In the genomic region with DNA sequence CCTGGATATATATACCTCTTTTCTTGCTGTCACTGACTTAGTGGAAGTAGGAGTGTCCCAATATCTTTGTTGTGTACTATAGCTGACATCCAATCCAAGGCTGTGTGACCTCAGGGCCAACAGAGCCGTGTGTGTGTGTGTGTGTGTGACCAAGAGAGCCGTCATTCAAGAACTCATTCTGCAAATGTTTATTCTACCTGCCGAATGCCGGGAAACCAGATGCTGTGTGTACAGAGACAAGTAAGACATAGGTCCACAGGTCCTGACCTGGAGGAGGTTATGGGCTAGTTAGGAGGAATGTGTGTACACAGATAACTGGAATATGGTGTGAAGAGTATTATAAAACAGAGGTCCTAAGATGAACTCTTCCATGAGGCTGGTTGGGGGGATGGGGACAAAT, we compare ENCODE assay signal across 1 cellular context.
TF ChIP-seq lines count a peak whose summit lies in the region.

No MANE protein-coding gene starts in this region.

TF ChIP-seq in HepG2, 621 proteins besides CTCF, POLR2A, EP300 and RAD21 (continued from another document and continues in another):
- TF ChIP-seq, protein P1, sequence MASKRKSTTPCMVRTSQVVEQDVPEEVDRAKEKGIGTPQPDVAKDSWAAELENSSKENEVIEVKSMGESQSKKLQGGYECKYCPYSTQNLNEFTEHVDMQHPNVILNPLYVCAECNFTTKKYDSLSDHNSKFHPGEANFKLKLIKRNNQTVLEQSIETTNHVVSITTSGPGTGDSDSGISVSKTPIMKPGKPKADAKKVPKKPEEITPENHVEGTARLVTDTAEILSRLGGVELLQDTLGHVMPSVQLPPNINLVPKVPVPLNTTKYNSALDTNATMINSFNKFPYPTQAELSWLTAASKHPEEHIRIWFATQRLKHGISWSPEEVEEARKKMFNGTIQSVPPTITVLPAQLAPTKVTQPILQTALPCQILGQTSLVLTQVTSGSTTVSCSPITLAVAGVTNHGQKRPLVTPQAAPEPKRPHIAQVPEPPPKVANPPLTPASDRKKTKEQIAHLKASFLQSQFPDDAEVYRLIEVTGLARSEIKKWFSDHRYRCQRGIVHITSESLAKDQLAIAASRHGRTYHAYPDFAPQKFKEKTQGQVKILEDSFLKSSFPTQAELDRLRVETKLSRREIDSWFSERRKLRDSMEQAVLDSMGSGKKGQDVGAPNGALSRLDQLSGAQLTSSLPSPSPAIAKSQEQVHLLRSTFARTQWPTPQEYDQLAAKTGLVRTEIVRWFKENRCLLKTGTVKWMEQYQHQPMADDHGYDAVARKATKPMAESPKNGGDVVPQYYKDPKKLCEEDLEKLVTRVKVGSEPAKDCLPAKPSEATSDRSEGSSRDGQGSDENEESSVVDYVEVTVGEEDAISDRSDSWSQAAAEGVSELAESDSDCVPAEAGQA (IDR thresholded peaks at IDR 0.05; ENCODE audit: low read depth) = no peak
- TF ChIP-seq, protein P1 (CRISPR knock-in tag; IDR thresholded peaks at IDR 0.05; ENCODE audit: borderline replicate concordance) = no peak
- no peak for TF ChIP-seq SSRP1 (CRISPR knock-in tag; IDR thresholded peaks at IDR 0.05)
- TF ChIP-seq CEBPG (CRISPR knock-in tag; IDR thresholded peaks at IDR 0.05) = peak; percentile 36; the same call in 1 of the 2 replicates
- TF ChIP-seq TRIM24 (CRISPR knock-in tag; IDR thresholded peaks at IDR 0.05) = no peak
- TF ChIP-seq KDM6A (CRISPR knock-in tag; IDR thresholded peaks at IDR 0.05; ENCODE audit: low read depth) = peak; percentile 75
- peak; percentile 75 for TF ChIP-seq KAT8 (CRISPR knock-in tag; IDR thresholded peaks at IDR 0.05)
- TF ChIP-seq, protein P2, sequence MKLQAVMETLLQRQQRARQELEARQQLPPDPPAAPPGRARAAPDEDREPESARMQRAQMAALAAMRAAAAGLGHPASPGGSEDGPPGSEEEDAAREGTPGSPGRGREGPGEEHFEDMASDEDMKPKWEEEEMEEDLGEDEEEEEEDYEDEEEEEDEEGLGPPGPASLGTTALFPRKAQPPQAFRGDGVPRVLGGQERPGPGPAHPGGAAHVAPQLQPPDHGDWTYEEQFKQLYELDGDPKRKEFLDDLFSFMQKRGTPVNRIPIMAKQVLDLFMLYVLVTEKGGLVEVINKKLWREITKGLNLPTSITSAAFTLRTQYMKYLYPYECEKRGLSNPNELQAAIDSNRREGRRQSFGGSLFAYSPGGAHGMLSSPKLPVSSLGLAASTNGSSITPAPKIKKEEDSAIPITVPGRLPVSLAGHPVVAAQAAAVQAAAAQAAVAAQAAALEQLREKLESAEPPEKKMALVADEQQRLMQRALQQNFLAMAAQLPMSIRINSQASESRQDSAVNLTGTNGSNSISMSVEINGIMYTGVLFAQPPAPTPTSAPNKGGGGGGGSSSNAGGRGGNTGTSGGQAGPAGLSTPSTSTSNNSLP (IDR thresholded peaks at IDR 0.05; ENCODE audit: low read depth, low read length) = peak; percentile 62; the same call in 1 of the 2 replicates
- peak; percentile 87 for TF ChIP-seq BCL6 (CRISPR knock-in tag; IDR thresholded peaks at IDR 0.05)
- no peak for TF ChIP-seq PCBP1 (IDR thresholded peaks at IDR 0.05; ENCODE audit: borderline replicate concordance, low read depth, low read length)
- peak; percentile 53; the same call in 1 of the 2 replicates for TF ChIP-seq NFKBIZ (CRISPR knock-in tag; IDR thresholded peaks at IDR 0.05)
- peak; percentile 58; the same call in 1 of the 2 replicates for TF ChIP-seq SIX1 (CRISPR knock-in tag; IDR thresholded peaks at IDR 0.05; ENCODE audit: borderline replicate concordance)
- TF ChIP-seq, protein P3, sequence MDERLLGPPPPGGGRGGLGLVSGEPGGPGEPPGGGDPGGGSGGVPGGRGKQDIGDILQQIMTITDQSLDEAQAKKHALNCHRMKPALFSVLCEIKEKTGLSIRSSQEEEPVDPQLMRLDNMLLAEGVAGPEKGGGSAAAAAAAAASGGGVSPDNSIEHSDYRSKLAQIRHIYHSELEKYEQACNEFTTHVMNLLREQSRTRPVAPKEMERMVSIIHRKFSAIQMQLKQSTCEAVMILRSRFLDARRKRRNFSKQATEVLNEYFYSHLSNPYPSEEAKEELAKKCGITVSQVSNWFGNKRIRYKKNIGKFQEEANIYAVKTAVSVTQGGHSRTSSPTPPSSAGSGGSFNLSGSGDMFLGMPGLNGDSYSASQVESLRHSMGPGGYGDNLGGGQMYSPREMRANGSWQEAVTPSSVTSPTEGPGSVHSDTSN (CRISPR knock-in tag; IDR thresholded peaks at IDR 0.05) = peak; percentile 65; the same call in 1 of the 2 replicates
- peak; percentile 36 for TF ChIP-seq TBL1XR1 (IDR thresholded peaks at IDR 0.05; ENCODE audit: borderline replicate concordance, low read length, partially characterized antibody)
- TF ChIP-seq PITX1 (CRISPR knock-in tag; IDR thresholded peaks at IDR 0.05) = peak; percentile 72
- 0 out of 2 replicates have a peak, but pooled peaks have one; percentile 32 for TF ChIP-seq ZMYM4 (CRISPR knock-in tag; IDR thresholded peaks at IDR 0.05)
- TF ChIP-seq, protein P4, sequence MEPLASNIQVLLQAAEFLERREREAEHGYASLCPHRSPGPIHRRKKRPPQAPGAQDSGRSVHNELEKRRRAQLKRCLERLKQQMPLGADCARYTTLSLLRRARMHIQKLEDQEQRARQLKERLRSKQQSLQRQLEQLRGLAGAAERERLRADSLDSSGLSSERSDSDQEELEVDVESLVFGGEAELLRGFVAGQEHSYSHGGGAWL (CRISPR knock-in tag; IDR thresholded peaks at IDR 0.05) = no peak
- peak; percentile 91 for TF ChIP-seq NCOA2 (CRISPR knock-in tag; IDR thresholded peaks at IDR 0.05)
- no peak for TF ChIP-seq HOXA5 (CRISPR knock-in tag; IDR thresholded peaks at IDR 0.05)
- TF ChIP-seq, protein P5, sequence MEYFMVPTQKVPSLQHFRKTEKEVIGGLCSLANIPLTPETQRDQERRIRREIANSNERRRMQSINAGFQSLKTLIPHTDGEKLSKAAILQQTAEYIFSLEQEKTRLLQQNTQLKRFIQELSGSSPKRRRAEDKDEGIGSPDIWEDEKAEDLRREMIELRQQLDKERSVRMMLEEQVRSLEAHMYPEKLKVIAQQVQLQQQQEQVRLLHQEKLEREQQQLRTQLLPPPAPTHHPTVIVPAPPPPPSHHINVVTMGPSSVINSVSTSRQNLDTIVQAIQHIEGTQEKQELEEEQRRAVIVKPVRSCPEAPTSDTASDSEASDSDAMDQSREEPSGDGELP (IDR thresholded peaks at IDR 0.05; ENCODE audit: borderline replicate concordance, low read depth) = peak; percentile 65; the same call in 1 of the 2 replicates
- TF ChIP-seq RARA (CRISPR knock-in tag; IDR thresholded peaks at IDR 0.05) = peak; percentile 96
- TF ChIP-seq ZNF556 (CRISPR knock-in tag; IDR thresholded peaks at IDR 0.05; ENCODE audit: borderline replicate concordance) = 0 out of 2 replicates have a peak, but pooled peaks have one; percentile 40
- TF ChIP-seq FOXA3 (CRISPR knock-in tag; IDR thresholded peaks at IDR 0.05) = peak; percentile 96
- TF ChIP-seq, protein P6, sequence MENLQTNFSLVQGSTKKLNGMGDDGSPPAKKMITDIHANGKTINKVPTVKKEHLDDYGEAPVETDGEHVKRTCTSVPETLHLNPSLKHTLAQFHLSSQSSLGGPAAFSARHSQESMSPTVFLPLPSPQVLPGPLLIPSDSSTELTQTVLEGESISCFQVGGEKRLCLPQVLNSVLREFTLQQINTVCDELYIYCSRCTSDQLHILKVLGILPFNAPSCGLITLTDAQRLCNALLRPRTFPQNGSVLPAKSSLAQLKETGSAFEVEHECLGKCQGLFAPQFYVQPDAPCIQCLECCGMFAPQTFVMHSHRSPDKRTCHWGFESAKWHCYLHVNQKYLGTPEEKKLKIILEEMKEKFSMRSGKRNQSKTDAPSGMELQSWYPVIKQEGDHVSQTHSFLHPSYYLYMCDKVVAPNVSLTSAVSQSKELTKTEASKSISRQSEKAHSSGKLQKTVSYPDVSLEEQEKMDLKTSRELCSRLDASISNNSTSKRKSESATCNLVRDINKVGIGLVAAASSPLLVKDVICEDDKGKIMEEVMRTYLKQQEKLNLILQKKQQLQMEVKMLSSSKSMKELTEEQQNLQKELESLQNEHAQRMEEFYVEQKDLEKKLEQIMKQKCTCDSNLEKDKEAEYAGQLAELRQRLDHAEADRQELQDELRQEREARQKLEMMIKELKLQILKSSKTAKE (CRISPR knock-in tag; IDR thresholded peaks at IDR 0.05; ENCODE audit: borderline replicate concordance) = peak; percentile 63; the same call in 1 of the 2 replicates
- TF ChIP-seq, protein P7, sequence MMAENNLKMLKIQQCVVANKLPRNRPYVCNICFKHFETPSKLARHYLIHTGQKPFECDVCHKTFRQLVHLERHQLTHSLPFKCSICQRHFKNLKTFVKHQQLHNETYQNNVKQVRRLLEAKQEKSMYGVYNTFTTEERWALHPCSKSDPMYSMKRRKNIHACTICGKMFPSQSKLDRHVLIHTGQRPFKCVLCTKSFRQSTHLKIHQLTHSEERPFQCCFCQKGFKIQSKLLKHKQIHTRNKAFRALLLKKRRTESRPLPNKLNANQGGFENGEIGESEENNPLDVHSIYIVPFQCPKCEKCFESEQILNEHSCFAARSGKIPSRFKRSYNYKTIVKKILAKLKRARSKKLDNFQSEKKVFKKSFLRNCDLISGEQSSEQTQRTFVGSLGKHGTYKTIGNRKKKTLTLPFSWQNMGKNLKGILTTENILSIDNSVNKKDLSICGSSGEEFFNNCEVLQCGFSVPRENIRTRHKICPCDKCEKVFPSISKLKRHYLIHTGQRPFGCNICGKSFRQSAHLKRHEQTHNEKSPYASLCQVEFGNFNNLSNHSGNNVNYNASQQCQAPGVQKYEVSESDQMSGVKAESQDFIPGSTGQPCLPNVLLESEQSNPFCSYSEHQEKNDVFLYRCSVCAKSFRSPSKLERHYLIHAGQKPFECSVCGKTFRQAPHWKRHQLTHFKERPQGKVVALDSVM (CRISPR knock-in tag; IDR thresholded peaks at IDR 0.05) = no peak
- TF ChIP-seq ZNF878 (CRISPR knock-in tag; IDR thresholded peaks at IDR 0.05) = peak; percentile 87
- peak; percentile 73; the same call in 1 of the 2 replicates for TF ChIP-seq ZNF441 (CRISPR knock-in tag; IDR thresholded peaks at IDR 0.05; ENCODE audit: borderline replicate concordance)
- TF ChIP-seq HDAC1 (CRISPR knock-in tag; IDR thresholded peaks at IDR 0.05) = peak; percentile 61
- 0 out of 2 replicates have a peak, but pooled peaks have one; percentile 22 for TF ChIP-seq ZNF205 (CRISPR knock-in tag; IDR thresholded peaks at IDR 0.05)
- TF ChIP-seq ARHGAP35 (CRISPR knock-in tag; IDR thresholded peaks at IDR 0.05; ENCODE audit: borderline replicate concordance) = no peak
- TF ChIP-seq ZBTB20 (CRISPR knock-in tag; IDR thresholded peaks at IDR 0.05; ENCODE audit: borderline replicate concordance, low read depth) = peak; percentile 64; the same call in 1 of the 2 replicates
- TF ChIP-seq CREB1 (IDR thresholded peaks at IDR 0.05) = peak; percentile 81
- peak; percentile 50; the same call in 1 of the 2 replicates for TF ChIP-seq CREB1 (CRISPR knock-in tag; IDR thresholded peaks at IDR 0.05)
- TF ChIP-seq PLRG1 (conservative IDR thresholded peaks at IDR 0.05) = no peak
- peak; percentile 89 for TF ChIP-seq HMG20B (CRISPR knock-in tag; conservative IDR thresholded peaks at IDR 0.05)
- no peak for TF ChIP-seq ZNF660 (CRISPR knock-in tag; IDR thresholded peaks at IDR 0.05; ENCODE audit: borderline replicate concordance, low read depth)
- TF ChIP-seq, protein P8, sequence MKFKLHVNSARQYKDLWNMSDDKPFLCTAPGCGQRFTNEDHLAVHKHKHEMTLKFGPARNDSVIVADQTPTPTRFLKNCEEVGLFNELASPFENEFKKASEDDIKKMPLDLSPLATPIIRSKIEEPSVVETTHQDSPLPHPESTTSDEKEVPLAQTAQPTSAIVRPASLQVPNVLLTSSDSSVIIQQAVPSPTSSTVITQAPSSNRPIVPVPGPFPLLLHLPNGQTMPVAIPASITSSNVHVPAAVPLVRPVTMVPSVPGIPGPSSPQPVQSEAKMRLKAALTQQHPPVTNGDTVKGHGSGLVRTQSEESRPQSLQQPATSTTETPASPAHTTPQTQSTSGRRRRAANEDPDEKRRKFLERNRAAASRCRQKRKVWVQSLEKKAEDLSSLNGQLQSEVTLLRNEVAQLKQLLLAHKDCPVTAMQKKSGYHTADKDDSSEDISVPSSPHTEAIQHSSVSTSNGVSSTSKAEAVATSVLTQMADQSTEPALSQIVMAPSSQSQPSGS (CRISPR knock-in tag; IDR thresholded peaks at IDR 0.05) = 0 out of 2 replicates have a peak, but pooled peaks have one; percentile 42
- TF ChIP-seq, protein P9, sequence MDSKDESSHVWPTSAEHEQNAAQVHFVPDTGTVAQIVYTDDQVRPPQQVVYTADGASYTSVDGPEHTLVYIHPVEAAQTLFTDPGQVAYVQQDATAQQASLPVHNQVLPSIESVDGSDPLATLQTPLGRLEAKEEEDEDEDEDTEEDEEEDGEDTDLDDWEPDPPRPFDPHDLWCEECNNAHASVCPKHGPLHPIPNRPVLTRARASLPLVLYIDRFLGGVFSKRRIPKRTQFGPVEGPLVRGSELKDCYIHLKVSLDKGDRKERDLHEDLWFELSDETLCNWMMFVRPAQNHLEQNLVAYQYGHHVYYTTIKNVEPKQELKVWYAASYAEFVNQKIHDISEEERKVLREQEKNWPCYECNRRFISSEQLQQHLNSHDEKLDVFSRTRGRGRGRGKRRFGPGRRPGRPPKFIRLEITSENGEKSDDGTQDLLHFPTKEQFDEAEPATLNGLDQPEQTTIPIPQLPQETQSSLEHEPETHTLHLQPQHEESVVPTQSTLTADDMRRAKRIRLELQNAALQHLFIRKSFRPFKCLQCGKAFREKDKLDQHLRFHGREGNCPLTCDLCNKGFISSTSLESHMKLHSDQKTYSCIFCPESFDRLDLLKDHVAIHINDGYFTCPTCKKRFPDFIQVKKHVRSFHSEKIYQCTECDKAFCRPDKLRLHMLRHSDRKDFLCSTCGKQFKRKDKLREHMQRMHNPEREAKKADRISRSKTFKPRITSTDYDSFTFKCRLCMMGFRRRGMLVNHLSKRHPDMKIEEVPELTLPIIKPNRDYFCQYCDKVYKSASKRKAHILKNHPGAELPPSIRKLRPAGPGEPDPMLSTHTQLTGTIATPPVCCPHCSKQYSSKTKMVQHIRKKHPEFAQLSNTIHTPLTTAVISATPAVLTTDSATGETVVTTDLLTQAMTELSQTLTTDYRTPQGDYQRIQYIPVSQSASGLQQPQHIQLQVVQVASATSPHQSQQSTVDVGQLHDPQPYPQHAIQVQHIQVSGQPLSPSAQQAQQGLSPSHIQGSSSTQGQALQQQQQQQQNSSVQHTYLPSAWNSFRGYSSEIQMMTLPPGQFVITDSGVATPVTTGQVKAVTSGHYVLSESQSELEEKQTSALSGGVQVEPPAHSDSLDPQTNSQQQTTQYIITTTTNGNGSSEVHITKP (CRISPR knock-in tag; IDR thresholded peaks at IDR 0.05; ENCODE audit: low read depth) = peak; percentile 52; the same call in 1 of the 2 replicates
- TF ChIP-seq RXRA (CRISPR knock-in tag; IDR thresholded peaks at IDR 0.05) = peak; percentile 89; the same call in 1 of the 2 replicates
- TF ChIP-seq KDM1A (CRISPR knock-in tag; IDR thresholded peaks at IDR 0.05) = peak; percentile 47
